ENCODE assay signal across 10 cellular contexts in genomic region chr1:198598796-198599321, GRCh38. TPM values are rescaled to one million over a fixed set of nuclear protein-coding genes. Genes with fewer than 3 reads are reported as not detected.
DNase-seq lines count a peak whose midpoint lies in the region; ATAC-seq, FAIRE-seq and TF ChIP-seq lines count a peak whose summit lies in the region.
"Had no signal": no experiment of that assay in that cellular context is flagged by ENCODE, and none has a peak within 500 bp of the region (broad histone marks: within the 10 kb centered on the region; RNA-seq: fewer than 3 reads in every experiment).

No MANE protein-coding gene starts in this region.

- H3K14ac ChIP-seq in mesenchymal stem cell (ENCODE audit: low read length in 2 of 2) = peak overlapping the region in 1 of 2 experiments; percentile 46

- H2AK5ac ChIP-seq in mesenchymal stem cell (ENCODE audit: low read length, severe bottlenecking) = no peak overlapping the region

- H2BK15ac ChIP-seq in mesenchymal stem cell (ENCODE audit: low read depth, poor library complexity, severe bottlenecking) = no peak overlapping the region

- no peaks in the 10 kb centered on the region for H3K27me3 ChIP-seq in Karpas-422 (ENCODE audit: low read length)
- H3K27me3 ChIP-seq in mesenchymal stem cell (ENCODE audit: control insufficient read depth in 1 of 2, insufficient read depth in 1 of 2, low read length in 2 of 2) = no peaks in the 10 kb centered on the region
- H3K27me3 ChIP-seq in gastroesophageal sphincter = no peaks in the 10 kb centered on the region

- H2BK120ac ChIP-seq in mesenchymal stem cell (ENCODE audit: low read depth, low read length) = no peak overlapping the region

- peaks cover 33% of the 10 kb centered on the region for H3K4me1 ChIP-seq in Karpas-422 (ENCODE audit: low read length)
- H3K4me1 ChIP-seq in mesenchymal stem cell (ENCODE audit: control insufficient read depth, insufficient read depth, low read depth, low read length) = peaks cover 7% of the 10 kb centered on the region
- no peaks in the 10 kb centered on the region for H3K4me1 ChIP-seq in gastroesophageal sphincter

- H3K4me2 ChIP-seq in Karpas-422 (ENCODE audit: low read depth, low read length, poor library complexity, severe bottlenecking) = no peak overlapping the region
- no peak overlapping the region for H3K4me2 ChIP-seq in mesenchymal stem cell (ENCODE audit: low read length, poor library complexity, severe bottlenecking)

- peak overlapping the region; percentile 26 for H2AFZ ChIP-seq in Karpas-422 (ENCODE audit: low read length)
- no peak overlapping the region for H2AFZ ChIP-seq in mesenchymal stem cell (ENCODE audit: low read depth, low read length)

- no peak overlapping the region for H4K91ac ChIP-seq in mesenchymal stem cell (ENCODE audit: low read length)

- H3K23ac ChIP-seq in mesenchymal stem cell (ENCODE audit: low read length in 2 of 2) = no peak overlapping the region

- H3K18ac ChIP-seq in mesenchymal stem cell (ENCODE audit: low read depth in 1 of 2, low read length in 2 of 2) = no peak overlapping the region

- TF ChIP-seq POLR2A in gastroesophageal sphincter (IDR thresholded peaks at IDR 0.05) = no peak

- no peak for TF ChIP-seq EP300 in gastroesophageal sphincter (IDR thresholded peaks at IDR 0.05)

- H2BK12ac ChIP-seq in mesenchymal stem cell (ENCODE audit: low read length in 2 of 2) = no peak overlapping the region

- H3K9me3 ChIP-seq in Karpas-422 (ENCODE audit: low read length) (peaks cover 6% of the 10 kb centered on the region), mesenchymal stem cell (ENCODE audit: control insufficient read depth, low read length) (no peaks in the 10 kb centered on the region), gastroesophageal sphincter (no peaks in the 10 kb centered on the region)

- ATAC-seq in GM21717 (IDR thresholded peaks at IDR 0.05; ENCODE audit: unreplicated experiment) (peak; percentile 76), esophagus mucosa (peak; percentile 64), gastroesophageal sphincter (no peak)

- H3K36me3 ChIP-seq in Karpas-422 (ENCODE audit: insufficient read depth, low read length) (no peaks in the 10 kb centered on the region; the same call in 1 of the 2 replicates), mesenchymal stem cell (ENCODE audit: control insufficient read depth in 1 of 2, insufficient read depth in 2 of 2, low read depth in 1 of 2, low read length in 2 of 2) (no peaks in the 10 kb centered on the region), gastroesophageal sphincter (no peaks in the 10 kb centered on the region)

- no peaks in the 10 kb centered on the region for H4K20me1 ChIP-seq in Karpas-422 (ENCODE audit: insufficient read depth, low read depth, low read length)

- DNase-seq in GM18507 (ENCODE audit: extremely low spot score, insufficient read length, low read depth) = no peak
- DNase-seq in Karpas-422 = peak; percentile 68
- no peak for DNase-seq in mesenchymal stem cell
- DNase-seq in KG1 (lab: John Stamatoyannopoulos, UW) = no peak
- no peak for DNase-seq in NCI-H226

- FAIRE-seq in GM18507 (lab: Jason Lieb, UNC) = peak; percentile 94
- FAIRE-seq: endometrium had no signal

- TF ChIP-seq CTCF in gastroesophageal sphincter (IDR thresholded peaks at IDR 0.05) = no peak

- H3K79me2 ChIP-seq in Karpas-422 (ENCODE audit: low read length) = no peaks in the 10 kb centered on the region

- H3K4me3 ChIP-seq in Karpas-422 (ENCODE audit: low read length) (peak overlapping the region; percentile 6; the same call in 1 of the 2 replicates), mesenchymal stem cell (ENCODE audit: insufficient read depth in 1 of 2, low read depth in 1 of 2, low read length in 2 of 2) (no peak overlapping the region), gastroesophageal sphincter (no peak overlapping the region)

- H3K79me1 ChIP-seq in mesenchymal stem cell (replicated peaks; ENCODE audit: low read length, poor library complexity, severe bottlenecking) = no peaks in the 10 kb centered on the region

- no peak overlapping the region for H4K8ac ChIP-seq in mesenchymal stem cell (ENCODE audit: low read length)

- no peaks in the 10 kb centered on the region for H3K9me2 ChIP-seq in Karpas-422 (replicated peaks; ENCODE audit: insufficient read depth, low read length)

- no peak overlapping the region for H2BK5ac ChIP-seq in mesenchymal stem cell (ENCODE audit: low read depth, low read length, poor library complexity, severe bottlenecking)

- peak overlapping the region in 1 of 2 experiments; percentile 26 for H3K4ac ChIP-seq in mesenchymal stem cell (ENCODE audit: low read depth in 1 of 2, low read length in 2 of 2)

- H3K27ac ChIP-seq in Karpas-422 (ENCODE audit: low read length) (peak overlapping the region; percentile 70), mesenchymal stem cell (ENCODE audit: low read length, poor library complexity, severe bottlenecking) (no peak overlapping the region), gastroesophageal sphincter (no peak overlapping the region)

- 94% methylated on average over 6 of the region's 6 CpGs for WGBS in mesenchymal stem cell
- WGBS in gastroesophageal sphincter (ENCODE audit: low coverage in 1 of 2), 2 donors = 86 to 91% methylated on average over 6 of the region's 6 CpGs

- H3K9ac ChIP-seq in Karpas-422 (ENCODE audit: low read length) (0 out of 2 replicates have a peak overlapping the region, but pooled peaks have one; percentile 4), mesenchymal stem cell (ENCODE audit: low read length) (no peak overlapping the region)

RNA-seq across cellular contexts. Expression of gene PTPRC, which starts 40.0 kb away (rescaled TPM):
- total RNA-seq in Karpas-422 (2014; rRNA removed; shearing (Covaris generic); ENCODE audit: low replicate concordance) = 367 and 812 TPM in 2 replicates
- total RNA-seq in esophagus mucosa (3.5 TPM), gastroesophageal sphincter (10 to 100 TPM in 2 of 4 donors, 1 to 10 TPM in 2; 5.0 to 31.9 (median 12.9) TPM)
- 0.01 TPM for polyA plus RNA-seq in mesenchymal stem cell (2013, experiment 1 of 2)
- polyA plus RNA-seq in mesenchymal stem cell (2013, experiment 2 of 2) = 0.01 TPM

RNA-seq across cellular contexts. Expression of gene ATP6V1G3, which starts 58.4 kb away (rescaled TPM):
- not detected in 2 replicates for total RNA-seq in Karpas-422 (2014; rRNA removed; shearing (Covaris generic); ENCODE audit: low replicate concordance)
- not detected for total RNA-seq in esophagus mucosa
- polyA plus RNA-seq in mesenchymal stem cell (2013, experiment 1 of 2) = 0.28 TPM
- polyA plus RNA-seq in mesenchymal stem cell (2013, experiment 2 of 2) = 0.11 TPM
- total RNA-seq in gastroesophageal sphincter = not detected
- total RNA-seq: LHCN-M2 had no signal

Comparison
In these comparisons a context has a peak if more than half of its experiments do, and no peak if none do; other contexts are left out.
1. RNA of gene PTPRC, which starts 40.0 kb away (total RNA-seq): 367 to 812 TPM in Karpas-422; 5.0 to 31.9 TPM in gastroesophageal sphincter and 3.5 TPM in esophagus mucosa (single experiment); every median in the first group is over 10 times any median in the second.